ENCODE assay signal across 1 cellular context in genomic region chr11:46343520-46343919, GRCh38.
TF ChIP-seq lines count a peak whose summit lies in the region.

No MANE protein-coding gene starts in this region.

TF ChIP-seq in HepG2, 621 proteins besides CTCF, POLR2A, EP300 and RAD21:
- 0 out of 2 replicates have a peak, but pooled peaks have one; percentile 15 for TF ChIP-seq HNF4A (CRISPR knock-in tag; IDR thresholded peaks at IDR 0.05)
- TF ChIP-seq RARA (CRISPR knock-in tag; IDR thresholded peaks at IDR 0.05), result peak; percentile 25; the same call in 1 of the 2 replicates
- no peak for TF ChIP-seq UBTF (CRISPR knock-in tag; IDR thresholded peaks at IDR 0.05)
- TF ChIP-seq SP5 (CRISPR knock-in tag; IDR thresholded peaks at IDR 0.05; ENCODE audit: borderline replicate concordance, low read depth), result no peak
- no peak for TF ChIP-seq ZNF563 (CRISPR knock-in tag; IDR thresholded peaks at IDR 0.05)
- peak; percentile 45; the same call in 1 of the 2 replicates for TF ChIP-seq RXRB (CRISPR knock-in tag; IDR thresholded peaks at IDR 0.05; ENCODE audit: borderline replicate concordance)
- TF ChIP-seq NR2F6 (IDR thresholded peaks at IDR 0.05), result 0 out of 2 replicates have a peak, but pooled peaks have one; percentile 32
- 0 out of 2 replicates have a peak, but pooled peaks have one; percentile 21 for TF ChIP-seq NR2F6 (CRISPR knock-in tag; IDR thresholded peaks at IDR 0.05)
- no peak for TF ChIP-seq GPBP1L1 (CRISPR knock-in tag; IDR thresholded peaks at IDR 0.05)
- no peak for TF ChIP-seq AHR (CRISPR knock-in tag; IDR thresholded peaks at IDR 0.05)
- no peak for TF ChIP-seq NRL (CRISPR knock-in tag; IDR thresholded peaks at IDR 0.05; ENCODE audit: borderline replicate concordance)
- no peak for TF ChIP-seq SRSF4 (IDR thresholded peaks at IDR 0.05; ENCODE audit: low read depth, low read length, poor library complexity, severe bottlenecking)
- TF ChIP-seq PPARG (CRISPR knock-in tag; conservative IDR thresholded peaks at IDR 0.05), result peak; percentile 77
- no peak for TF ChIP-seq POGK (CRISPR knock-in tag; conservative IDR thresholded peaks at IDR 0.05)
- TF ChIP-seq ZNF335 (CRISPR knock-in tag; IDR thresholded peaks at IDR 0.05), result 0 out of 2 replicates have a peak, but pooled peaks have one; percentile 54
- no peak for TF ChIP-seq IRF9 (CRISPR knock-in tag; IDR thresholded peaks at IDR 0.05; ENCODE audit: borderline replicate concordance)
- no peak for TF ChIP-seq MLLT10 (CRISPR knock-in tag; IDR thresholded peaks at IDR 0.05)
- TF ChIP-seq ZNF12 (CRISPR knock-in tag; IDR thresholded peaks at IDR 0.05), result no peak
- no peak for TF ChIP-seq SOX6 (IDR thresholded peaks at IDR 0.05)
- peak; percentile 20; the same call in 1 of the 2 replicates for TF ChIP-seq SOX6 (CRISPR knock-in tag; IDR thresholded peaks at IDR 0.05)
- TF ChIP-seq ARID5B (CRISPR knock-in tag; IDR thresholded peaks at IDR 0.05), result 0 out of 2 replicates have a peak, but pooled peaks have one; percentile 33
- 0 out of 2 replicates have a peak, but pooled peaks have one; percentile 30 for TF ChIP-seq GFI1 (CRISPR knock-in tag; IDR thresholded peaks at IDR 0.05; ENCODE audit: borderline replicate concordance)
